In the genomic region with DNA sequence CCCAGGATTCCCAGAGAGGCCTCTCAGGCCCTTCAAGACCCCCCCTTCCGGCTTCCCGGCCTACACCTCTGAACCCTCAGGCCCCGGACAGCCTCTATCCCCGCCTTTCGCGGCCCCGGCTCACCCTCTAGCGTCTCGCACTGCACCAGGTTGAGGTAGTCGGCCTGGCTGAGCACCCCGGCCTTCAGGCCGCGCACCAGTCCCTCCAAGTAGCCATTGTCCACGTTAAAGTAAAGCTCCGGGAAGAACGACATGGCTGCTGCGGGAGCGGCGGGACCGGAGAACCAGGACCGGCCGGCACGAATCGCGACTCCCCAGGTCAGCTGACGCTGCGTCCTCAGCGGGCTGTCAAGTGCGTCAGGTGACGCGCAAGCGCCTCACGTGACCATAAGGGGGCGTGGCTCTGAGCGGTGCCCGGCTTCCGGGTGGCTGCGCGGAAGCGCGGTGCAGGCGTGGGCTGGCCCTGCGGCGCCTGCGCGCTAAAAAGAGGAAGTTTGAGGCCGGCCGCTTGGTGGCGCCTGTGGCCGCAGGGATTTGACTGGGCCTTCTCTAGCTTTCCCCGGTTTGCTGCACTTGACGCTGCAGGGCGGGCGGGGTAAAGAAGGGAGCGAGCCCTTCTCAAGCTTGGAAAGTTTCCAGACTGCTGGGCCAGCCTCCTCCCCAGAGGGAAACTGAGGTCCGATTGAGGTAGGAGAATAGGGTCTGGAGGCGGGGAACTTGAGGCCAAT, we compare ENCODE assay signal across 8 cellular contexts. TPM values are rescaled to one million over a fixed set of nuclear protein-coding genes. Genes with fewer than 3 reads are reported as not detected.
DNase-seq lines count a peak whose midpoint lies in the region; TF ChIP-seq lines count a peak whose summit lies in the region.

A gene (minus strand): TSS at position 325 of the 728 bp plus-strand sequence. CDS start 71 bp downstream, at position 254.

- H3K27me3 ChIP-seq in effector memory CD4-positive, alpha-beta T cell (replicated peaks; ENCODE audit: control insufficient read depth, insufficient read depth, low read length, poor library complexity, severe bottlenecking), result no peaks in the 10 kb centered on the region

- peaks cover 7% of the 10 kb centered on the region for H3K36me3 ChIP-seq in effector memory CD4-positive, alpha-beta T cell (ENCODE audit: control insufficient read depth, insufficient read depth, low read length)

- no peaks in the 10 kb centered on the region for H3K9me3 ChIP-seq in effector memory CD4-positive, alpha-beta T cell (ENCODE audit: control insufficient read depth, low read length)

- peak within 1 kb of the TSS; percentile 98 for H3K27ac ChIP-seq in effector memory CD4-positive, alpha-beta T cell (ENCODE audit: insufficient read depth, low read length, poor library complexity, severe bottlenecking)

- peak; percentile 93 for DNase-seq in COLO829 (ENCODE audit: low spot score)
- peak; percentile 96 for DNase-seq in GM20000 (ENCODE audit: low spot score)
- peak; percentile 98 for DNase-seq in HT-29 (ENCODE audit: low spot score)
- DNase-seq in NK-92 treated with Interleukin-12 subunit alpha and Interleukin-12 subunit beta, amount 100 ng/mL, for 24 hours (lab: John Stamatoyannopoulos, UW), result peak; percentile 93
- DNase-seq in effector memory CD4-positive, alpha-beta T cell, result peak; percentile 97 to 98 (median 97)
- peak; percentile 98 for DNase-seq in medulla oblongata (ENCODE audit: extremely low spot score)
- DNase-seq in stimulated activated CD8-positive, alpha-beta memory T cell treated with anti-CD3 and anti-CD28 coated beads, Interleukin-12 subunit alpha, Interleukin-12 subunit beta, amount 100 ng/mL, for 1 hour (ENCODE audit: low read depth), result peak; percentile 98

- peaks cover 17% of the 10 kb centered on the region for H3K4me1 ChIP-seq in effector memory CD4-positive, alpha-beta T cell (ENCODE audit: control insufficient read depth, insufficient read depth, low read length, poor library complexity, severe bottlenecking)

- CTCF ChIA-PET in activated CD8-positive, alpha-beta memory T cell treated with anti-CD3 and anti-CD28 coated beads for 36 hours (lab: Charles Lee), result interaction anchor here (0.5 to 2.6 kb wide), 23 partner anchors 12 to 531 kb away, joined by 3 to 20 read pairs (median 5); a partner anchor contains a TSS

- H3K4me3 ChIP-seq in effector memory CD4-positive, alpha-beta T cell (ENCODE audit: insufficient read depth, low read depth, low read length, poor library complexity, severe bottlenecking), result peak within 1 kb of the TSS; percentile 93

- TF ChIP-seq CTCF in GM20000 (IDR thresholded peaks at IDR 0.05; ENCODE audit: extremely low read depth, missing control alignments), result peak; percentile 78

- POLR2A ChIA-PET in activated CD8-positive, alpha-beta memory T cell treated with anti-CD3 and anti-CD28 coated beads for 36 hours (lab: Charles Lee), result interaction anchor here (0.6 to 1.1 kb wide), 6 partner anchors 30 to 653 kb away, joined by 3 to 5 read pairs (median 3); a partner anchor contains a TSS

RNA-seq across cellular contexts. Expression of the gene that starts here (rescaled TPM):
- total RNA-seq in HT-29 (2014; rRNA removed; shearing (Covaris generic)), result 97.6 and 99.5 TPM in 2 replicates
- 10 to 100 TPM; 42.2 to 45.0 TPM for total RNA-seq in activated CD8-positive, alpha-beta memory T cell treated with anti-CD3 and anti-CD28 coated beads for 36 hours

Comparison
In these comparisons a context has a peak if more than half of its experiments do, and no peak if none do; other contexts are left out.
1. Peak in every context shown above with its lines: DNase-seq, H3K4me3 ChIP-seq and H3K27ac ChIP-seq.